2 cellular contexts compared by ENCODE assay signal in the genomic region with DNA sequence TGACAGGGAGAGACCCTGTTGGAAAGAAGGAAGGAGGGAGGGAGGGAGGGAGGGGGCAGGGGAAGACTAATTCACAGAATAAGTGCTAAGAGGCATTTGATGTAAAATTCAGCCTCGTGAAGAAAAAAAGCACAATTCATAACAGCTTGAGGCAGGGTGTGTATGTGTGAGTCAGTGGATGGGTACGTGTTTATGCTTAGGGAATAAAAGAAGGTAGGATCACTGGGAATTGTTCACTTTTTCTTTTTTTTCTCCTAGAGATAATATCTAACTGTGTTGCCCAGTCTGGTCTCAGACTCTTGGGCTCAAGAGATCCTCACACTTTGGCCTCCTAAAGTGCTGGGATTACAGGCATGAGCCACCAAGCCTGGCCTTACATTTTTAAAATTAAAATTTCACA.
TF ChIP-seq lines count a peak whose summit lies in the region.

No MANE protein-coding gene starts in this region.

TF ChIP-seq in SK-N-SH treated with all-trans-retinoic acid at 6 μM for 48 hours, 23 proteins besides CTCF, POLR2A, EP300 and RAD21 (continued from another document):
- no peak for TF ChIP-seq GLIS3 (CRISPR knock-in tag; IDR thresholded peaks at IDR 0.05)
- TF ChIP-seq ZFP30 (CRISPR knock-in tag; IDR thresholded peaks at IDR 0.05), result no peak
- no peak for TF ChIP-seq RARB (CRISPR knock-in tag; IDR thresholded peaks at IDR 0.05)
- TF ChIP-seq ZFP3 (CRISPR knock-in tag; IDR thresholded peaks at IDR 0.05), result no peak
- TF ChIP-seq OSR1 (CRISPR knock-in tag; IDR thresholded peaks at IDR 0.05), result no peak
- TF ChIP-seq ISL1 (CRISPR knock-in tag; IDR thresholded peaks at IDR 0.05), result no peak
- no peak for TF ChIP-seq ESRRG (CRISPR knock-in tag; IDR thresholded peaks at IDR 0.05)
- TF ChIP-seq, protein P1, sequence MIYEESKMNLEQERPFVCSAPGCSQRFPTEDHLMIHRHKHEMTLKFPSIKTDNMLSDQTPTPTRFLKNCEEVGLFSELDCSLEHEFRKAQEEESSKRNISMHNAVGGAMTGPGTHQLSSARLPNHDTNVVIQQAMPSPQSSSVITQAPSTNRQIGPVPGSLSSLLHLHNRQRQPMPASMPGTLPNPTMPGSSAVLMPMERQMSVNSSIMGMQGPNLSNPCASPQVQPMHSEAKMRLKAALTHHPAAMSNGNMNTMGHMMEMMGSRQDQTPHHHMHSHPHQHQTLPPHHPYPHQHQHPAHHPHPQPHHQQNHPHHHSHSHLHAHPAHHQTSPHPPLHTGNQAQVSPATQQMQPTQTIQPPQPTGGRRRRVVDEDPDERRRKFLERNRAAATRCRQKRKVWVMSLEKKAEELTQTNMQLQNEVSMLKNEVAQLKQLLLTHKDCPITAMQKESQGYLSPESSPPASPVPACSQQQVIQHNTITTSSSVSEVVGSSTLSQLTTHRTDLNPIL (CRISPR knock-in tag; IDR thresholded peaks at IDR 0.05; ENCODE audit: low read depth), result no peak
- TF ChIP-seq ARNTL (CRISPR knock-in tag; IDR thresholded peaks at IDR 0.05; ENCODE audit: borderline replicate concordance, low read depth), result no peak
- no peak for TF ChIP-seq TCF4 (CRISPR knock-in tag; IDR thresholded peaks at IDR 0.05; ENCODE audit: borderline replicate concordance)
- TF ChIP-seq ZNF8 (CRISPR knock-in tag; IDR thresholded peaks at IDR 0.05), result no peak
- TF ChIP-seq SNAI2 (CRISPR knock-in tag; IDR thresholded peaks at IDR 0.05), result no peak
- TF ChIP-seq PPARA (CRISPR knock-in tag; IDR thresholded peaks at IDR 0.05; ENCODE audit: borderline replicate concordance), result no peak
- TF ChIP-seq TOX (CRISPR knock-in tag; IDR thresholded peaks at IDR 0.05; ENCODE audit: borderline replicate concordance), result no peak
- no peak for TF ChIP-seq POU6F1 (CRISPR knock-in tag; IDR thresholded peaks at IDR 0.05; ENCODE audit: borderline replicate concordance, low read depth)
- TF ChIP-seq PATZ1 (CRISPR knock-in tag; IDR thresholded peaks at IDR 0.05; ENCODE audit: borderline replicate concordance), result no peak

TF ChIP-seq in SK-N-SH, 30 proteins besides CTCF, POLR2A, EP300 and RAD21 (continued from another document):
- no peak for TF ChIP-seq REST (IDR thresholded peaks at IDR 0.05; ENCODE audit: low read depth, low read length)
- TF ChIP-seq FOXM1 (IDR thresholded peaks at IDR 0.05; ENCODE audit: low read depth), result no peak
- no peak for TF ChIP-seq FOXJ3 (CRISPR knock-in tag; IDR thresholded peaks at IDR 0.05)
- TF ChIP-seq USF1 (IDR thresholded peaks at IDR 0.05; ENCODE audit: borderline replicate concordance, low read depth), result no peak
- no peak for TF ChIP-seq NFIC (IDR thresholded peaks at IDR 0.05; ENCODE audit: borderline replicate concordance)
- TF ChIP-seq POLR2AphosphoS5 (IDR thresholded peaks at IDR 0.05; ENCODE audit: low read depth, low read length), result no peak
- TF ChIP-seq JUND (IDR thresholded peaks at IDR 0.05), result no peak
- TF ChIP-seq, protein P2, sequence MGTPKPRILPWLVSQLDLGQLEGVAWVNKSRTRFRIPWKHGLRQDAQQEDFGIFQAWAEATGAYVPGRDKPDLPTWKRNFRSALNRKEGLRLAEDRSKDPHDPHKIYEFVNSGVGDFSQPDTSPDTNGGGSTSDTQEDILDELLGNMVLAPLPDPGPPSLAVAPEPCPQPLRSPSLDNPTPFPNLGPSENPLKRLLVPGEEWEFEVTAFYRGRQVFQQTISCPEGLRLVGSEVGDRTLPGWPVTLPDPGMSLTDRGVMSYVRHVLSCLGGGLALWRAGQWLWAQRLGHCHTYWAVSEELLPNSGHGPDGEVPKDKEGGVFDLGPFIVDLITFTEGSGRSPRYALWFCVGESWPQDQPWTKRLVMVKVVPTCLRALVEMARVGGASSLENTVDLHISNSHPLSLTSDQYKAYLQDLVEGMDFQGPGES (IDR thresholded peaks at IDR 0.05; ENCODE audit: low read depth, low read length), result no peak
